Comparison of ENCODE assay signal across 30 cellular contexts in genomic region chr3:194728986-194729385, GRCh38.
"Had no signal": no experiment of that assay in that cellular context is flagged by ENCODE, and none has a peak within 500 bp of the region (broad histone marks: within the 10 kb centered on the region; RNA-seq: fewer than 3 reads in every experiment).

No MANE protein-coding gene starts in this region.

- H3K36me3 ChIP-seq: adrenal gland, esophagus muscularis mucosa, gastrocnemius medialis, heart left ventricle had no signal

- FAIRE-seq: colon had no signal

- DNase-seq: activated CD4-positive, alpha-beta memory T cell treated with anti-CD3 and anti-CD28 coated beads for 36 hours; activated CD4-positive, alpha-beta T cell treated with anti-CD3 and anti-CD28 coated beads for 1 hour; activated CD4-positive, alpha-beta T cell treated with anti-CD3 and anti-CD28 coated beads for 4 hours; activated CD4-positive, alpha-beta T cell treated with anti-CD3 and anti-CD28 coated beads, Interleukin-2, amount 10 ng/mL, durations not matched to agents 7 days and 5 days; activated CD8-positive, alpha-beta memory T cell treated with anti-CD3 and anti-CD28 coated beads, Interleukin-2, amount 10 ng/mL, durations not matched to agents 7 days and 5 days; activated CD8-positive, alpha-beta memory T cell treated with anti-CD3 and anti-CD28 coated beads, Interleukin-2, amount 50 U/mL, for 4 hours; activated CD8-positive, alpha-beta T cell treated with anti-CD3 and anti-CD28 coated beads, Interleukin-2, amount 10 ng/mL, durations not matched to agents 7 days and 5 days; activated effector memory CD4-positive, alpha-beta T cell treated with anti-CD3 and anti-CD28 coated beads, Interleukin-2, amount 50 U/mL, for 16 hours; activated naive CD4-positive, alpha-beta T cell treated with anti-CD3 and anti-CD28 coated beads for 36 hours; activated naive CD8-positive, alpha-beta T cell treated with anti-CD3 and anti-CD28 coated beads for 36 hours; activated naive CD8-positive, alpha-beta T cell treated with anti-CD3 and anti-CD28 coated beads, Interleukin-2, amount 50 U/mL, for 24 hours; activated T-cell treated with anti-CD3 and anti-CD28 coated beads, Interleukin-2, amount 50 U/mL, for 1 hour; activated T-cell treated with anti-CD3 and anti-CD28 coated beads, Interleukin-2, amount 50 U/mL, for 48 hours; adrenal gland; amygdala; aorta; body of pancreas; caudate nucleus; cortex of kidney; dermis blood vessel endothelial cell; effector CD4-positive, alpha-beta T cell; effector memory CD8-positive, alpha-beta T cell; erythroblast; foreskin keratinocyte; gastrocnemius medialis; glutamatergic neuron; heart left ventricle; T-helper 2 cell had no signal

- H3K27me3 ChIP-seq: adrenal gland, body of pancreas, foreskin keratinocyte, gastrocnemius medialis had no signal

- H3K9me3 ChIP-seq: adrenal gland, body of pancreas, esophagus muscularis mucosa, gastrocnemius medialis, heart left ventricle had no signal

- H3K4me3 ChIP-seq: adrenal gland, body of pancreas, esophagus muscularis mucosa, gastrocnemius medialis, heart left ventricle had no signal

- H3K4me1 ChIP-seq: adrenal gland, body of pancreas, esophagus muscularis mucosa, foreskin keratinocyte, gastrocnemius medialis, heart left ventricle had no signal

- H3K27ac ChIP-seq: adrenal gland, body of pancreas, esophagus muscularis mucosa, foreskin keratinocyte, gastrocnemius medialis, heart left ventricle had no signal
